8 cellular contexts compared by ENCODE assay signal in genomic region chr19:10390652-10391286, GRCh38. TPM values are rescaled to one million over a fixed set of nuclear protein-coding genes. Genes with fewer than 3 reads are reported as not detected.
DNase-seq lines count a peak whose midpoint lies in the region; ATAC-seq and TF ChIP-seq lines count a peak whose summit lies in the region.

No MANE protein-coding gene starts in this region.

- no peaks in the 10 kb centered on the region for H3K27me3 ChIP-seq in CD4-positive, CD25-positive, alpha-beta regulatory T cell (ENCODE audit: control insufficient read depth, insufficient read depth, low read length)
- H3K27me3 ChIP-seq in NT2/D1 (ENCODE audit: insufficient read depth, insufficient read length), result no peaks in the 10 kb centered on the region
- H3K27me3 ChIP-seq in esophagus muscularis mucosa, result peaks cover 0 to 3% (median 0%) of the 10 kb centered on the region in 4 donors
- H3K27me3 ChIP-seq in neural cell (ENCODE audit: insufficient read depth, low read depth, low read length), result no peaks in the 10 kb centered on the region

- no peak overlapping the region for H3K4me2 ChIP-seq in neural cell (ENCODE audit: low read length)

- no peaks in the 10 kb centered on the region for H3F3A ChIP-seq in neural cell (ENCODE audit: insufficient read depth, low read length, poor library complexity, severe bottlenecking)

- intact Hi-C loops in esophagus muscularis mucosa (cut with DNase I), result loop anchor here (1.0 kb wide), 1 partner anchor 121 kb away; no protein-coding TSS in a partner anchor

- peaks cover 0 to 7% (median 4%) of the 10 kb centered on the region in 4 donors for H3K4me1 Mint-ChIP-seq in CD4-positive, CD25-positive, alpha-beta regulatory T cell
- H3K4me1 Mint-ChIP-seq in type B pancreatic cell (ENCODE audit: unreplicated experiment), result peaks cover 5% of the 10 kb centered on the region

- H2AFZ ChIP-seq in neural cell (ENCODE audit: low read depth, low read length), result no peak overlapping the region

- no peaks in the 10 kb centered on the region for H3K9me3 ChIP-seq in CD4-positive, CD25-positive, alpha-beta regulatory T cell (ENCODE audit: control insufficient read depth in 2 of 2, low read length in 2 of 2)
- H3K9me3 ChIP-seq in NT2/D1 (ENCODE audit: insufficient read depth, low read length) (no peaks in the 10 kb centered on the region), esophagus muscularis mucosa (no peaks in the 10 kb centered on the region), neural cell (ENCODE audit: low read length) (no peaks in the 10 kb centered on the region)

- no peaks in the 10 kb centered on the region for H4K20me1 ChIP-seq in neural cell (ENCODE audit: insufficient read depth)

- peak overlapping the region in 1 of 4 donors; percentile 35 for H3K4me3 Mint-ChIP-seq in CD4-positive, CD25-positive, alpha-beta regulatory T cell
- H3K4me3 Mint-ChIP-seq in type B pancreatic cell, result no peak overlapping the region

- TF ChIP-seq EP300 in esophagus muscularis mucosa (IDR thresholded peaks at IDR 0.05) (no peak), neural cell (conservative IDR thresholded peaks at IDR 0.05; ENCODE audit: poor library complexity, severe bottlenecking) (no peak)

- H3K27ac ChIP-seq in CD4-positive, CD25-positive, alpha-beta regulatory T cell (ENCODE audit: insufficient read depth, low read length, poor library complexity, severe bottlenecking), result no peak overlapping the region
- H3K27ac ChIP-seq in esophagus muscularis mucosa (replicated peaks in 1 of 4) (no peak overlapping the region), neural cell (ENCODE audit: low read length) (no peak overlapping the region)

- peaks cover 0 to 2% (median 0%) of the 10 kb centered on the region in 7 donors for H3K9me3 Mint-ChIP-seq in CD4-positive, CD25-positive, alpha-beta regulatory T cell
- H3K9me3 Mint-ChIP-seq in type B pancreatic cell, result no peaks in the 10 kb centered on the region

- no peaks in the 10 kb centered on the region for H3K27me3 Mint-ChIP-seq in CD4-positive, CD25-positive, alpha-beta regulatory T cell
- no peaks in the 10 kb centered on the region for H3K27me3 Mint-ChIP-seq in type B pancreatic cell

- H3K9me2 ChIP-seq in neural cell (ENCODE audit: insufficient read depth, low read length), result no peaks in the 10 kb centered on the region

- no peak overlapping the region for H3K4me3 ChIP-seq in CD4-positive, CD25-positive, alpha-beta regulatory T cell (ENCODE audit: low read depth, low read length)
- H3K4me3 ChIP-seq in HFF-Myc (replicated peaks; ENCODE audit: low read depth, low read length) (no peak overlapping the region), NT2/D1 (ENCODE audit: insufficient read length, low read depth) (no peak overlapping the region), esophagus muscularis mucosa (no peak overlapping the region), neural cell (ENCODE audit: low read length) (no peak overlapping the region)

- H3K27ac Mint-ChIP-seq in CD4-positive, CD25-positive, alpha-beta regulatory T cell, result peak overlapping the region; percentile 26 to 88 (median 63)
- H3K27ac Mint-ChIP-seq in type B pancreatic cell, result no peak overlapping the region

- no peak for TF ChIP-seq POLR2A in esophagus muscularis mucosa (IDR thresholded peaks at IDR 0.05; ENCODE audit: low read depth)

- H3K9ac ChIP-seq in NT2/D1 (ENCODE audit: insufficient read length, low read depth) (no peak overlapping the region), neural cell (ENCODE audit: low read length) (no peak overlapping the region)

- H3K79me2 ChIP-seq in neural cell (replicated peaks; ENCODE audit: insufficient read depth, low read length), result no peaks in the 10 kb centered on the region

- peaks cover 38% of the 10 kb centered on the region for H3K36me3 ChIP-seq in CD4-positive, CD25-positive, alpha-beta regulatory T cell (ENCODE audit: control insufficient read depth, insufficient read depth, low read length)
- H3K36me3 ChIP-seq in NT2/D1 (ENCODE audit: insufficient read depth, insufficient read length, low read length) (peaks cover 58% of the 10 kb centered on the region), esophagus muscularis mucosa (peaks cover 40 to 53% (median 51%) of the 10 kb centered on the region in 4 donors), neural cell (ENCODE audit: insufficient read depth, low read length) (no peaks in the 10 kb centered on the region)

- peaks cover 6% of the 10 kb centered on the region for H3K4me1 ChIP-seq in CD4-positive, CD25-positive, alpha-beta regulatory T cell (ENCODE audit: control insufficient read depth, insufficient read depth, low read length, poor library complexity, severe bottlenecking)
- H3K4me1 ChIP-seq in NT2/D1 (ENCODE audit: insufficient read depth, insufficient read length) (peaks cover 4% of the 10 kb centered on the region), esophagus muscularis mucosa (peaks cover 0 to 8% (median 7%) of the 10 kb centered on the region in 4 donors)

- peak; percentile 93 for TF ChIP-seq CTCF in HFF-Myc (IDR thresholded peaks at IDR 0.05; ENCODE audit: low read depth, low read length, missing control alignments)
- peak; percentile 74 to 86 (median 82) for TF ChIP-seq CTCF in esophagus muscularis mucosa (IDR thresholded peaks at IDR 0.05)
- TF ChIP-seq CTCF in neural cell (IDR thresholded peaks at IDR 0.05; ENCODE audit: poor library complexity, severe bottlenecking), result peak; percentile 78
- TF ChIP-seq CTCF in type B pancreatic cell (conservative IDR thresholded peaks at IDR 0.05), result peak; percentile 86

- ATAC-seq in CD4-positive, CD25-positive, alpha-beta regulatory T cell (ENCODE audit: low read depth in 2 of 2), result peak; percentile 46 to 61
- no peak for ATAC-seq in HG03457 (IDR thresholded peaks at IDR 0.05; ENCODE audit: unreplicated experiment)

- H3K36me3 Mint-ChIP-seq in CD4-positive, CD25-positive, alpha-beta regulatory T cell, result peaks cover 8% of the 10 kb centered on the region
- peaks cover 5% of the 10 kb centered on the region for H3K36me3 Mint-ChIP-seq in type B pancreatic cell

- DNase-seq in CD4-positive, CD25-positive, alpha-beta regulatory T cell, result peak in 2 of 3 donors; percentile 58 to 79
- no peak for DNase-seq in HFF-Myc (ENCODE audit: extremely low read depth, low read depth)
- DNase-seq in NT2/D1 (ENCODE audit: low read depth, low spot score), result peak; percentile 78
- peak; percentile 62 for DNase-seq in activated T-cell treated with anti-CD3 and anti-CD28 coated beads for 4 hours
- DNase-seq in esophagus muscularis mucosa (ENCODE audit: extremely low spot score), result no peak
- no peak for DNase-seq in type B pancreatic cell (ENCODE audit: extremely low spot score, unreplicated experiment)

- 22% methylated on average over 5 of the region's 9 CpGs for WGBS in esophagus muscularis mucosa

- TF ChIP-seq RAD21 in neural cell (conservative IDR thresholded peaks at IDR 0.05), result peak; percentile 69

TF ChIP-seq in neural cell, 6 proteins besides CTCF, POLR2A, EP300 and RAD21:
- peak; percentile 77 for TF ChIP-seq SMC3 (conservative IDR thresholded peaks at IDR 0.05; ENCODE audit: poor library complexity)
- no peak for TF ChIP-seq POLR2AphosphoS5 (IDR thresholded peaks at IDR 0.05)

RNA-seq across cellular contexts. Expression of gene TYK2, which starts 10.4 kb away (rescaled TPM):
- 304 TPM for total RNA-seq in CD4-positive, CD25-positive, alpha-beta regulatory T cell
- 10 to 100 TPM; 50.3 to 58.3 (median 53.9) TPM for polyA plus RNA-seq in CD4-positive, CD25-positive, alpha-beta regulatory T cell
- total RNA-seq in esophagus muscularis mucosa (10 to 100 TPM; 50.5 to 71.6 (median 65.9) TPM), type B pancreatic cell (ENCODE audit: low replicate concordance) (96.6 and 131 TPM in 2 replicates)
- 63.3 and 95.8 TPM in 2 replicates for polyA plus RNA-seq in neural cell
- polyA minus RNA-seq in neural cell, result 49.4 and 50.4 TPM in 2 replicates

RNA-seq across cellular contexts. Expression of gene CDC37, which starts 12.6 kb away (rescaled TPM):
- 229 TPM for total RNA-seq in CD4-positive, CD25-positive, alpha-beta regulatory T cell
- 10 to 100 TPM; 53.4 to 69.9 (median 61.0) TPM for polyA plus RNA-seq in CD4-positive, CD25-positive, alpha-beta regulatory T cell
- total RNA-seq in esophagus muscularis mucosa (100 to 1,000 TPM; 131 to 176 (median 160) TPM), type B pancreatic cell (ENCODE audit: low replicate concordance) (125 and 126 TPM in 2 replicates)
- polyA plus RNA-seq in neural cell, result 359 and 408 TPM in 2 replicates
- 80.1 and 87.2 TPM in 2 replicates for polyA minus RNA-seq in neural cell

RNA-seq across cellular contexts. Expression of gene PDE4A, which starts 29.6 kb away (rescaled TPM):
- total RNA-seq in CD4-positive, CD25-positive, alpha-beta regulatory T cell, result 16.6 TPM
- polyA plus RNA-seq in CD4-positive, CD25-positive, alpha-beta regulatory T cell, result 1 to 10 TPM in 3 of 4 donors, under 1 TPM in 1; 0.86 to 4.2 (median 3.5) TPM
- 10 to 100 TPM; 11.6 to 24.5 (median 14.1) TPM for total RNA-seq in esophagus muscularis mucosa
- 3.4 and 4.7 TPM in 2 replicates for polyA plus RNA-seq in neural cell
- 4.9 and 8.0 TPM in 2 replicates for polyA minus RNA-seq in neural cell
- 0.90 and 1.6 TPM in 2 replicates for total RNA-seq in type B pancreatic cell (ENCODE audit: low replicate concordance)

RNA-seq across cellular contexts. Expression of gene ICAM3, which starts 51.3 kb away (rescaled TPM):
- total RNA-seq in CD4-positive, CD25-positive, alpha-beta regulatory T cell, result 218 TPM
- 100 to 1,000 TPM; 239 to 288 (median 270) TPM for polyA plus RNA-seq in CD4-positive, CD25-positive, alpha-beta regulatory T cell
- total RNA-seq in esophagus muscularis mucosa (10 to 100 TPM in 1 of 4 donors, 1 to 10 TPM in 3; 2.9 to 10.9 (median 5.2) TPM), type B pancreatic cell (ENCODE audit: low replicate concordance) (5.8 and 8.2 TPM in 2 replicates)
- polyA plus RNA-seq in neural cell, result 0.53 and 1.9 TPM in 2 replicates
- polyA minus RNA-seq in neural cell, result 0.49 TPM in 1 of 2 replicates, not detected in the other

RNA-seq across cellular contexts. Expression of gene RAVER1, which starts 57.4 kb away (rescaled TPM):
- total RNA-seq in CD4-positive, CD25-positive, alpha-beta regulatory T cell, result 39.0 TPM
- polyA plus RNA-seq in CD4-positive, CD25-positive, alpha-beta regulatory T cell, result 10 to 100 TPM; 10.6 to 13.6 (median 10.7) TPM
- total RNA-seq in esophagus muscularis mucosa (10 to 100 TPM; 23.7 to 42.2 (median 30.2) TPM), type B pancreatic cell (ENCODE audit: low replicate concordance) (42.5 and 48.4 TPM in 2 replicates)
- polyA plus RNA-seq in neural cell, result 1.3 and 6.7 TPM in 2 replicates
- polyA minus RNA-seq in neural cell, result 5.3 and 5.8 TPM in 2 replicates

Comparison
In these comparisons a context has a peak if more than half of its experiments do, and no peak if none do; other contexts are left out.
1. DNase-seq: peak in CD4-positive, CD25-positive, alpha-beta regulatory T cell (2 of 3), NT2/D1 (single experiment) and activated T-cell treated with anti-CD3 and anti-CD28 coated beads for 4 hours (single experiment); none in HFF-Myc (single experiment), esophagus muscularis mucosa (single experiment) and type B pancreatic cell (single experiment).
2. Peak in every context shown above with its lines, with median percentiles within 50 percentile points of each other: CTCF ChIP-seq.